In genomic region chr11:111298466-111299110, GRCh38 we compare ENCODE assay signal across 8 cellular contexts. TPM values are rescaled to one million over a fixed set of nuclear protein-coding genes. Genes with fewer than 3 reads are reported as not detected.
DNase-seq lines count a peak whose midpoint lies in the region; ATAC-seq and TF ChIP-seq lines count a peak whose summit lies in the region.

Gene POU2AF3, plus strand, starts transcription at chr11:111298546. Its CDS starts 36 bp downstream, at chr11:111298582.

- no peak for TF ChIP-seq POLR2A in right lobe of liver (IDR thresholded peaks at IDR 0.05)
- no peak for TF ChIP-seq POLR2A in tibial nerve (IDR thresholded peaks at IDR 0.05)

- DNase-seq in astrocyte of the cerebellum (ENCODE audit: low read depth) (no peak), right lobe of liver (no peak), tibial nerve (ENCODE audit: low spot score in 2 of 2) (no peak), NCI-H2081 (lab: John Stamatoyannopoulos, UW) (no peak), NCI-H446 (lab: John Stamatoyannopoulos, UW) (no peak)
- DNase-seq in activated CD4-positive, CD25-positive, alpha-beta regulatory T cell (lab: John Stamatoyannopoulos, UW): no peak

- intact Hi-C loops in right lobe of liver (cut with DNase I): loop anchor here in 1 of 2 donors (5.0 kb wide), 1 partner anchor 124 kb away; no protein-coding TSS in a partner anchor

- ATAC-seq in HG02571 (IDR thresholded peaks at IDR 0.05; ENCODE audit: unreplicated experiment): peak; percentile 22
- ATAC-seq in right lobe of liver: no peak

- H3K27ac ChIP-seq in ACC112 (ENCODE audit: low read depth, low read length) (no peak within 1 kb of the TSS), right lobe of liver (peak within 1 kb of the TSS in 2 of 3 donors; percentile 1 to 49), tibial nerve (peak within 1 kb of the TSS; percentile 77 to 91 (median 86))

- H3K36me3 ChIP-seq in ACC112 (ENCODE audit: insufficient read depth, low read length): no peaks in the 10 kb centered on the region
- no peaks in the 10 kb centered on the region for H3K36me3 ChIP-seq in right lobe of liver
- H3K36me3 ChIP-seq in tibial nerve: no peaks in the 10 kb centered on the region

- no CpG with 5 or more reads among the region's 57 CpGs for WGBS in right lobe of liver (ENCODE audit: insufficient coverage, low coverage, low lambda C conversion rate, missing lambda C conversion rate)
- WGBS in tibial nerve, 2 donors: 9 to 19% methylated on average over 18 to 40 of the region's 57 CpGs

- in situ Hi-C loops in astrocyte of the cerebellum (cut with HindIII; ENCODE audit: low sequenced_read_pairs): loop anchor here (25.0 kb wide), 1 partner anchor 139 kb away; no protein-coding TSS in a partner anchor

- H3K79me2 ChIP-seq in ACC112 (ENCODE audit: control insufficient read depth, insufficient read depth, low read length, unreplicated experiment): no peaks in the 10 kb centered on the region

- H3K9me3 ChIP-seq in right lobe of liver: no peaks in the 10 kb centered on the region
- H3K9me3 ChIP-seq in tibial nerve: no peaks in the 10 kb centered on the region

- peak within 1 kb of the TSS; percentile 93 for H2AFZ ChIP-seq in ACC112 (ENCODE audit: low read length, unreplicated experiment)

- H3K27me3 ChIP-seq in ACC112 (ENCODE audit: insufficient read depth, low read length): peaks cover 53% of the 10 kb centered on the region
- H3K27me3 ChIP-seq in right lobe of liver: no peaks in the 10 kb centered on the region
- no peaks in the 10 kb centered on the region for H3K27me3 ChIP-seq in tibial nerve

- H3K4me1 ChIP-seq in ACC112 (ENCODE audit: control insufficient read depth, insufficient read depth, low read length, unreplicated experiment): no peaks in the 10 kb centered on the region
- H3K4me1 ChIP-seq in right lobe of liver: peaks cover 0 to 38% (median 18%) of the 10 kb centered on the region in 4 donors
- H3K4me1 ChIP-seq in tibial nerve: peaks cover 0 to 32% (median 7%) of the 10 kb centered on the region in 4 donors

- peak within 1 kb of the TSS; percentile 86 for H3K4me3 ChIP-seq in ACC112 (ENCODE audit: low read depth, low read length)
- H3K4me3 ChIP-seq in astrocyte of the cerebellum (ENCODE audit: low read depth, low read length): peak within 1 kb of the TSS; percentile 53
- H3K4me3 ChIP-seq in right lobe of liver: peak within 1 kb of the TSS; percentile 54 to 70 (median 64)
- peak within 1 kb of the TSS; percentile 55 to 83 (median 63) for H3K4me3 ChIP-seq in tibial nerve

- TF ChIP-seq EP300 in tibial nerve (IDR thresholded peaks at IDR 0.05): no peak

- TF ChIP-seq CTCF in astrocyte of the cerebellum (IDR thresholded peaks at IDR 0.05; ENCODE audit: low read depth, low read length, missing control alignments) (no peak), right lobe of liver (IDR thresholded peaks at IDR 0.05) (no peak), tibial nerve (IDR thresholded peaks at IDR 0.05) (no peak)

RNA-seq across cellular contexts. Expression of gene POU2AF3, which starts in this region (rescaled TPM):
- total RNA-seq in right lobe of liver (under 1 TPM; 0.39 to 0.86 (median 0.52) TPM), tibial nerve (1 to 10 TPM in 3 of 4 donors, under 1 TPM in 1; 0.87 to 4.4 (median 2.3) TPM)
